ENCODE assay signal across 9 cellular contexts in the genomic region with DNA sequence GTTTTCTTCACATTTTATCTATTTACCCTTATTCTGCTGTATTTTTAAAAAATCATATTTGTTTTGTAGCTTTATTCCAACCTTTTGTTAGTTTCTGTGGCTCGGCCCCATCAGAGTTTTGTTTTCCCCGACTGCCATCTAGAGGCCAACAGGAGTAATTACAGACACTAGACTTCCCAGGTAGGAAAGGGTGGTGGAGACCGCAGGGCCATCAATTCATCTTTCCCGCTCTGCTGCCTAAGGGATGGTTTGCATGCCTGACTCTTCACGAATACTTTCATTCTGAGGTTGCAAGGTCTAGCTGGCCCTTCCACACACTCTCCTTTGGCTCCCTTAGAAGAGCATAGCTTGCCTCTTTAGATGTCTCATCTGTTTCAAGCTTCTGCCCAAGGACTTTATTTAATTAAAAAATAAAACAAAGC. TPM values are rescaled to one million over a fixed set of nuclear protein-coding genes. Genes with fewer than 3 reads are reported as not detected.
A peak's percentile ranks its signal among the peaks of the same experiment; 100 is the strongest.
DNase-seq lines count a peak whose midpoint lies in the region; ATAC-seq and TF ChIP-seq lines count a peak whose summit lies in the region.
"Had no signal": no experiment of that assay in that cellular context is flagged by ENCODE, and none has a peak within 500 bp of the region (broad histone marks: within the 10 kb centered on the region; RNA-seq: fewer than 3 reads in every experiment).

No MANE protein-coding gene starts in this region.

- POLR2A ChIA-PET in CD8-positive, alpha-beta T cell (lab: Charles Lee): interaction anchor here (1.2 kb wide), 1 partner anchor 193 kb away, joined by 3 read pairs; no protein-coding TSS in a partner anchor

- no peak overlapping the region for H3K4me3 ChIP-seq in CD8-positive, alpha-beta T cell (ENCODE audit: low read depth, low read length)
- H3K4me3 ChIP-seq in OCI-LY3 (ENCODE audit: low read length): no peak overlapping the region
- no peak overlapping the region for H3K4me3 ChIP-seq in gastroesophageal sphincter
- H3K4me3 ChIP-seq in parathyroid adenoma (ENCODE audit: low read depth, low read length): no peak overlapping the region
- H3K4me3 ChIP-seq: SJSA1 had no signal

- H2AFZ ChIP-seq in OCI-LY3 (ENCODE audit: low read depth, low read length) (no peak overlapping the region), parathyroid adenoma (peak overlapping the region; percentile 4)

- H3K4me2 ChIP-seq in OCI-LY3 (ENCODE audit: low read length): peak overlapping the region; percentile 12; the same call in 1 of the 2 replicates
- no peak overlapping the region for H3K4me2 ChIP-seq in parathyroid adenoma (ENCODE audit: low read length)

- WGBS in gastroesophageal sphincter (ENCODE audit: low coverage in 1 of 2), 2 donors: 0% methylated on average over 3 to 4 of the region's 5 CpGs

- TF ChIP-seq CTCF in CD8-positive, alpha-beta T cell (IDR thresholded peaks at IDR 0.05): peak; percentile 84
- TF ChIP-seq CTCF in OCI-LY3 (IDR thresholded peaks at IDR 0.05; ENCODE audit: low read depth, low read length): peak; percentile 62
- peak; percentile 58 to 85 (median 78) for TF ChIP-seq CTCF in gastroesophageal sphincter (IDR thresholded peaks at IDR 0.05)
- peak; percentile 73 for TF ChIP-seq CTCF in parathyroid adenoma (IDR thresholded peaks at IDR 0.05)

- no peaks in the 10 kb centered on the region for H3K36me3 Mint-ChIP-seq in CD8-positive, alpha-beta T cell
- no peaks in the 10 kb centered on the region for H3K36me3 Mint-ChIP-seq in activated T-helper 2 cell treated with anti-CD3 and anti-CD28 coated beads, Interferon-gamma antibody, Interleukin-2, Interleukin-4, amounts not matched to agents 10 μg/mL and 5 μg/mL and 100 μg/mL, durations not matched to agents 14 hours and 24 hours and 36 hours (ENCODE audit: low read depth)

- H3K9ac ChIP-seq in OCI-LY3 (ENCODE audit: low read length): no peak overlapping the region
- H3K9ac ChIP-seq in parathyroid adenoma: no peak overlapping the region

- no peak overlapping the region for H3K27ac Mint-ChIP-seq in CD8-positive, alpha-beta T cell
- H3K27ac Mint-ChIP-seq in activated T-helper 2 cell treated with anti-CD3 and anti-CD28 coated beads, Interferon-gamma antibody, Interleukin-2, Interleukin-4, amounts not matched to agents 10 μg/mL and 5 μg/mL and 100 μg/mL, durations not matched to agents 14 hours and 24 hours and 36 hours: no peak overlapping the region

- no peak overlapping the region for H3K4me3 Mint-ChIP-seq in CD8-positive, alpha-beta T cell
- no peak overlapping the region for H3K4me3 Mint-ChIP-seq in activated T-helper 2 cell treated with anti-CD3 and anti-CD28 coated beads, Interferon-gamma antibody, Interleukin-2, Interleukin-4, amounts not matched to agents 10 μg/mL and 5 μg/mL and 100 μg/mL, durations not matched to agents 14 hours and 24 hours and 36 hours (ENCODE audit: low read depth)

- peak; percentile 85 for ATAC-seq in CD8-positive, alpha-beta T cell
- ATAC-seq in gastroesophageal sphincter (peak; percentile 65), GM19395 (IDR thresholded peaks at IDR 0.05; ENCODE audit: unreplicated experiment) (no peak), HG02642 (IDR thresholded peaks at IDR 0.05; ENCODE audit: poor library complexity, unreplicated experiment) (no peak)

- no peaks in the 10 kb centered on the region for H3K4me1 ChIP-seq in CD8-positive, alpha-beta T cell (ENCODE audit: insufficient read depth, low read length)
- H3K4me1 ChIP-seq in OCI-LY3 (ENCODE audit: low read length) (peaks cover 42% of the 10 kb centered on the region), gastroesophageal sphincter (no peaks in the 10 kb centered on the region), parathyroid adenoma (no peaks in the 10 kb centered on the region)
- H3K4me1 ChIP-seq: SJSA1 had no signal

- intact Hi-C loops in CD8-positive, alpha-beta T cell (cut with DNase I, micrococcal nuclease): loop anchor here (1.0 to 5.0 kb wide), 8 partner anchors 56 to 1209 kb away; no protein-coding TSS in a partner anchor
- intact Hi-C loops in activated T-helper 2 cell treated with anti-CD3 and anti-CD28 coated beads, Interferon-gamma antibody, Interleukin-2, Interleukin-4, amounts not matched to agents 10 μg/mL and 5 μg/mL and 100 μg/mL, durations not matched to agents 14 hours and 24 hours and 36 hours (cut with micrococcal nuclease): loop anchor here (1.0 kb wide), 1 partner anchor 199 kb away; no protein-coding TSS in a partner anchor

- no peak overlapping the region for H3K27ac ChIP-seq in CD8-positive, alpha-beta T cell (ENCODE audit: low read depth, low read length)
- H3K27ac ChIP-seq in OCI-LY3 (ENCODE audit: low read length) (no peak overlapping the region), gastroesophageal sphincter (no peak overlapping the region), parathyroid adenoma (no peak overlapping the region)
- H3K27ac ChIP-seq: SJSA1 had no signal

- H3K9me3 ChIP-seq in CD8-positive, alpha-beta T cell (ENCODE audit: low read length): no peaks in the 10 kb centered on the region
- H3K9me3 ChIP-seq in OCI-LY3 (ENCODE audit: insufficient read depth, low read length) (no peaks in the 10 kb centered on the region), gastroesophageal sphincter (no peaks in the 10 kb centered on the region), parathyroid adenoma (ENCODE audit: control insufficient read depth, low read length) (no peaks in the 10 kb centered on the region)
- H3K9me3 ChIP-seq: SJSA1 had no signal

- H3K36me3 ChIP-seq in CD8-positive, alpha-beta T cell (ENCODE audit: insufficient read depth, low read length): no peaks in the 10 kb centered on the region
- H3K36me3 ChIP-seq in OCI-LY3 (replicated peaks; ENCODE audit: low read depth, low read length): no peaks in the 10 kb centered on the region
- H3K36me3 ChIP-seq in gastroesophageal sphincter: no peaks in the 10 kb centered on the region
- H3K36me3 ChIP-seq in parathyroid adenoma (ENCODE audit: control insufficient read depth, insufficient read depth, low read length): no peaks in the 10 kb centered on the region
- H3K36me3 ChIP-seq: SJSA1 had no signal

- no peaks in the 10 kb centered on the region for H3K4me1 Mint-ChIP-seq in CD8-positive, alpha-beta T cell (ENCODE audit: low read depth)
- peaks cover 2% of the 10 kb centered on the region for H3K4me1 Mint-ChIP-seq in activated T-helper 2 cell treated with anti-CD3 and anti-CD28 coated beads, Interferon-gamma antibody, Interleukin-2, Interleukin-4, amounts not matched to agents 10 μg/mL and 5 μg/mL and 100 μg/mL, durations not matched to agents 14 hours and 24 hours and 36 hours (ENCODE audit: low read depth)

- peaks cover 16% of the 10 kb centered on the region for H3K27me3 Mint-ChIP-seq in CD8-positive, alpha-beta T cell (ENCODE audit: low read depth)
- peaks cover 29% of the 10 kb centered on the region for H3K27me3 Mint-ChIP-seq in activated T-helper 2 cell treated with anti-CD3 and anti-CD28 coated beads, Interferon-gamma antibody, Interleukin-2, Interleukin-4, amounts not matched to agents 10 μg/mL and 5 μg/mL and 100 μg/mL, durations not matched to agents 14 hours and 24 hours and 36 hours (ENCODE audit: low read depth)

- no peak for TF ChIP-seq EP300 in gastroesophageal sphincter (IDR thresholded peaks at IDR 0.05)

- H3K9me3 Mint-ChIP-seq in CD8-positive, alpha-beta T cell: no peaks in the 10 kb centered on the region
- no peaks in the 10 kb centered on the region for H3K9me3 Mint-ChIP-seq in activated T-helper 2 cell treated with anti-CD3 and anti-CD28 coated beads, Interferon-gamma antibody, Interleukin-2, Interleukin-4, amounts not matched to agents 10 μg/mL and 5 μg/mL and 100 μg/mL, durations not matched to agents 14 hours and 24 hours and 36 hours

- peak in 4 of 7 experiments; percentile 23 to 63 (median 40) for DNase-seq in CD8-positive, alpha-beta T cell
- peak; percentile 17 for DNase-seq in H4 (ENCODE audit: low spot score)
- DNase-seq in activated T-helper 2 cell treated with anti-CD3 and anti-CD28 coated beads, Interferon-gamma antibody, Interleukin-2, Interleukin-4, amounts not matched to agents 10 μg/mL and 5 μg/mL and 100 μg/mL, durations not matched to agents 14 hours and 24 hours and 36 hours (ENCODE audit: low spot score): peak; percentile 19

- TF ChIP-seq POLR2A in gastroesophageal sphincter (IDR thresholded peaks at IDR 0.05): no peak

- H3K27me3 ChIP-seq in CD8-positive, alpha-beta T cell (ENCODE audit: insufficient read depth, low read length): no peaks in the 10 kb centered on the region
- H3K27me3 ChIP-seq in OCI-LY3 (ENCODE audit: low read depth, low read length) (no peaks in the 10 kb centered on the region), gastroesophageal sphincter (no peaks in the 10 kb centered on the region), parathyroid adenoma (ENCODE audit: control insufficient read depth, insufficient read depth, low read length) (no peaks in the 10 kb centered on the region)
- H3K27me3 ChIP-seq: SJSA1 had no signal

- H4K20me1 ChIP-seq in OCI-LY3 (ENCODE audit: insufficient read depth, low read length): no peaks in the 10 kb centered on the region

- no peaks in the 10 kb centered on the region for H3K79me2 ChIP-seq in OCI-LY3 (ENCODE audit: low read length)
- no peaks in the 10 kb centered on the region for H3K79me2 ChIP-seq in parathyroid adenoma

- CTCF ChIA-PET in CD8-positive, alpha-beta T cell (lab: Charles Lee): interaction anchor here (0.6 to 13.8 kb wide), 58 partner anchors 9 to 614 kb away, joined by 3 to 220 read pairs (median 4); a partner anchor contains a TSS

RNA-seq across cellular contexts. Expression of a gene that starts 38.3 kb away (rescaled TPM):
- total RNA-seq in CD8-positive, alpha-beta T cell: not detected
- total RNA-seq in H4 (2014; rRNA removed; shearing (Covaris generic)): not detected in 2 replicates
- total RNA-seq in activated T-helper 2 cell treated with anti-CD3 and anti-CD28 coated beads, Interferon-gamma antibody, Interleukin-2, Interleukin-4, amounts not matched to agents 10 μg/mL and 5 μg/mL and 100 μg/mL, durations not matched to agents 14 hours and 24 hours and 36 hours: not detected in 2 replicates
- not detected for total RNA-seq in gastroesophageal sphincter
- total RNA-seq: SJSA1 had no signal

Comparison
In these comparisons a context has a peak if more than half of its experiments do, and no peak if none do; other contexts are left out.
1. ATAC-seq: peak in CD8-positive, alpha-beta T cell (single experiment) and gastroesophageal sphincter (single experiment); none in GM19395 (single experiment) and HG02642 (single experiment).
2. Peak in every context shown above with its lines, with median percentiles within 50 percentile points of each other: DNase-seq and CTCF ChIP-seq.